11 cellular contexts compared by ENCODE assay signal in genomic region chr12:77231548-77231947, GRCh38.
A peak's percentile ranks its signal among the peaks of the same experiment; 100 is the strongest.
DNase-seq lines count a peak whose midpoint lies in the region; ATAC-seq and TF ChIP-seq lines count a peak whose summit lies in the region.
"Had no signal": no experiment of that assay in that cellular context is flagged by ENCODE, and none has a peak within 500 bp of the region (broad histone marks: within the 10 kb centered on the region; RNA-seq: fewer than 3 reads in every experiment).

No MANE protein-coding gene starts in this region.

- POLR2A ChIA-PET in activated CD4-positive, alpha-beta memory T cell treated with anti-CD3 and anti-CD28 coated beads, Interleukin-2, amount 10 ng/mL, durations not matched to agents 7 days and 5 days (lab: Charles Lee) = no interaction called here

- CTCF ChIA-PET in activated CD4-positive, alpha-beta memory T cell treated with anti-CD3 and anti-CD28 coated beads, Interleukin-2, amount 10 ng/mL, durations not matched to agents 7 days and 5 days (lab: Charles Lee) = no interaction called here

- no peak overlapping the region for H3K27ac Mint-ChIP-seq in activated T-cell treated with anti-CD3 and anti-CD28 coated beads, Interleukin-2, amount 50 U/mL, for 24 hours
- H3K27ac Mint-ChIP-seq in activated CD4-positive, alpha-beta memory T cell treated with anti-CD3 and anti-CD28 coated beads, Interleukin-2, amount 10 ng/mL, durations not matched to agents 7 days and 5 days = no peak overlapping the region
- H3K27ac Mint-ChIP-seq: activated naive CD4-positive, alpha-beta T cell treated with anti-CD3 and anti-CD28 coated beads, Interleukin-2, amount 50 U/mL, for 24 hours; CD8-positive, alpha-beta T cell; stimulated activated naive CD8-positive, alpha-beta T cell treated with anti-CD3 and anti-CD28 coated beads, Interleukin-15, amount 100 ng/mL, for 72 hours had no signal

- no peaks in the 10 kb centered on the region for H3K36me3 Mint-ChIP-seq in activated T-cell treated with anti-CD3 and anti-CD28 coated beads, Interleukin-2, amount 50 U/mL, for 24 hours (ENCODE audit: low read depth)
- H3K36me3 Mint-ChIP-seq in activated CD4-positive, alpha-beta memory T cell treated with anti-CD3 and anti-CD28 coated beads, Interleukin-2, amount 10 ng/mL, durations not matched to agents 7 days and 5 days (ENCODE audit: low read depth) = no peaks in the 10 kb centered on the region
- H3K36me3 Mint-ChIP-seq: activated naive CD4-positive, alpha-beta T cell treated with anti-CD3 and anti-CD28 coated beads, Interleukin-2, amount 50 U/mL, for 24 hours; CD8-positive, alpha-beta T cell had no signal

- no peaks in the 10 kb centered on the region for H3K36me3 ChIP-seq in mucosa of descending colon (ENCODE audit: low read depth)

- TF ChIP-seq CTCF in mucosa of descending colon (IDR thresholded peaks at IDR 0.05) = no peak

- intact Hi-C loops in mucosa of descending colon (cut with DNase I, micrococcal nuclease) (no loop called here), posterior cingulate gyrus (cut with DNase I) (no loop called here)

- peak; percentile 68 for DNase-seq in AG08395 (ENCODE audit: low spot score)
- peak; percentile 84 for DNase-seq in NCI-H226
- peak; percentile 70 to 80 for DNase-seq in dermis microvascular lymphatic vessel endothelial cell (ENCODE audit: low read depth in 2 of 2)
- peak; percentile 45 to 72 (median 50) for DNase-seq in mucosa of descending colon
- no peak for DNase-seq in NCI-H1694 (lab: John Stamatoyannopoulos, UW)
- no peak for DNase-seq in posterior cingulate gyrus
- no peak for DNase-seq in activated T-cell treated with anti-CD3 and anti-CD28 coated beads, Interleukin-2, amount 50 U/mL, for 24 hours
- no peak for DNase-seq in activated CD4-positive, alpha-beta memory T cell treated with anti-CD3 and anti-CD28 coated beads, Interleukin-2, amount 10 ng/mL, durations not matched to agents 7 days and 5 days
- DNase-seq: CD8-positive, alpha-beta T cell; stimulated activated naive CD8-positive, alpha-beta T cell treated with anti-CD3 and anti-CD28 coated beads, Interleukin-15, amount 100 ng/mL, for 72 hours had no signal

- H3K9me3 Mint-ChIP-seq in activated T-cell treated with anti-CD3 and anti-CD28 coated beads, Interleukin-2, amount 50 U/mL, for 24 hours = peaks cover 4% of the 10 kb centered on the region
- no peaks in the 10 kb centered on the region for H3K9me3 Mint-ChIP-seq in activated CD4-positive, alpha-beta memory T cell treated with anti-CD3 and anti-CD28 coated beads, Interleukin-2, amount 10 ng/mL, durations not matched to agents 7 days and 5 days

- no peaks in the 10 kb centered on the region for H3K4me1 Mint-ChIP-seq in activated T-cell treated with anti-CD3 and anti-CD28 coated beads, Interleukin-2, amount 50 U/mL, for 24 hours (ENCODE audit: low read depth)
- no peaks in the 10 kb centered on the region for H3K4me1 Mint-ChIP-seq in activated CD4-positive, alpha-beta memory T cell treated with anti-CD3 and anti-CD28 coated beads, Interleukin-2, amount 10 ng/mL, durations not matched to agents 7 days and 5 days
- H3K4me1 Mint-ChIP-seq: activated naive CD4-positive, alpha-beta T cell treated with anti-CD3 and anti-CD28 coated beads, Interleukin-2, amount 50 U/mL, for 24 hours; stimulated activated naive CD8-positive, alpha-beta T cell treated with anti-CD3 and anti-CD28 coated beads, Interleukin-15, amount 100 ng/mL, for 72 hours had no signal

- no peak overlapping the region for H3K4me3 Mint-ChIP-seq in activated T-cell treated with anti-CD3 and anti-CD28 coated beads, Interleukin-2, amount 50 U/mL, for 24 hours
- H3K4me3 Mint-ChIP-seq in activated CD4-positive, alpha-beta memory T cell treated with anti-CD3 and anti-CD28 coated beads, Interleukin-2, amount 10 ng/mL, durations not matched to agents 7 days and 5 days = no peak overlapping the region
- H3K4me3 Mint-ChIP-seq: activated naive CD4-positive, alpha-beta T cell treated with anti-CD3 and anti-CD28 coated beads, Interleukin-2, amount 50 U/mL, for 24 hours; CD8-positive, alpha-beta T cell; stimulated activated naive CD8-positive, alpha-beta T cell treated with anti-CD3 and anti-CD28 coated beads, Interleukin-15, amount 100 ng/mL, for 72 hours had no signal

- H3K9me3 ChIP-seq in mucosa of descending colon = no peaks in the 10 kb centered on the region

- no peak overlapping the region for H3K4me3 ChIP-seq in mucosa of descending colon

- peak; percentile 72 for ATAC-seq in mucosa of descending colon
- ATAC-seq: CD8-positive, alpha-beta T cell; stimulated activated naive CD8-positive, alpha-beta T cell treated with anti-CD3 and anti-CD28 coated beads, Interleukin-15, amount 100 ng/mL, for 72 hours had no signal

- H3K27me3 Mint-ChIP-seq in activated T-cell treated with anti-CD3 and anti-CD28 coated beads, Interleukin-2, amount 50 U/mL, for 24 hours = no peaks in the 10 kb centered on the region
- no peaks in the 10 kb centered on the region for H3K27me3 Mint-ChIP-seq in activated CD4-positive, alpha-beta memory T cell treated with anti-CD3 and anti-CD28 coated beads, Interleukin-2, amount 10 ng/mL, durations not matched to agents 7 days and 5 days
- H3K27me3 Mint-ChIP-seq: stimulated activated naive CD8-positive, alpha-beta T cell treated with anti-CD3 and anti-CD28 coated beads, Interleukin-15, amount 100 ng/mL, for 72 hours had no signal

- no peaks in the 10 kb centered on the region for H3K4me1 ChIP-seq in mucosa of descending colon (ENCODE audit: low read depth)

Comparison
In these comparisons a context has a peak if more than half of its experiments do, and no peak if none do; other contexts are left out.
1. DNase-seq: peak in AG08395 (single experiment), NCI-H226 (single experiment), dermis microvascular lymphatic vessel endothelial cell (2 of 2) and mucosa of descending colon (3 of 3); none in NCI-H1694 (single experiment), posterior cingulate gyrus (0 of 10), activated T-cell treated with anti-CD3 and anti-CD28 coated beads, Interleukin-2, amount 50 U/mL, for 24 hours (single experiment) and activated CD4-positive, alpha-beta memory T cell treated with anti-CD3 and anti-CD28 coated beads, Interleukin-2, amount 10 ng/mL, durations not matched to agents 7 days and 5 days (single experiment).